Comparison of ENCODE assay signal across 8 cellular contexts in the genomic region with DNA sequence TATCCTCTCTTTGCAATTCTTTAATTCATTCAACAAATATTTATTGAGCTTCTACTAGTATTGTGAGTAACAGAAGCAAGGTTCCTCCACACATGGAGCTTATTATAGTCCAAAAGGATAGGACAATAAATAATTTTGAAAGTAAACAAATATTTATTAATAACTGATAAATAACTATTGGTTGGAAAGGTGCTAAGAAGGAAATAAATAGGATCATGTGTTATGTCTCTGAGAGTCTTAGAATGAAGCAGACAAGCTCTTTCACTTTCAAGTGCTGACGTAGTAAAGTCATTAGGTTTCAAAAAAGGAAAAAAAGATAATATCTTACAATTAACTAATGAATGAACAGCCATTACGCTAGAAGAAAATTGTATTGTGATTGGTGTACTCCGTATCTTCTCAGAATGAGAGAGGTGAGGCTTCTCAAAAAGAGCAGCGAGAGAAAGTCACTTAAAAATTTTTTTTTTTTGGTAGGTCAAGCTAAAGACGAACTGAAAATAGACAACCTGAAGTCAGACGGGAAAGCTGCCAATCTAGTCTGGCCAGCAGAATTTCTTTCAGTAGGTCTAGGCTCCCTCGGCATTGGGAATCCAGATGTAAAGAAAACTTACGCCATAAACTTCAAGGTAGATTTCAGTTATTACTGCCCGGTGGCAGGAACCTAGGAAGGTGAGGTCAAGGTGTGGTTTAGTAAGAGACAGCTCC. TPM values are rescaled to one million over a fixed set of nuclear protein-coding genes. Genes with fewer than 3 reads are reported as not detected.
DNase-seq lines count a peak whose midpoint lies in the region; ATAC-seq and TF ChIP-seq lines count a peak whose summit lies in the region.

No MANE protein-coding gene starts in this region.

- H3K27ac Mint-ChIP-seq in activated naive CD8-positive, alpha-beta T cell treated with anti-CD3 and anti-CD28 coated beads, Interleukin-2, amount 50 U/mL, for 24 hours, result peak overlapping the region; percentile 98

- no peaks in the 10 kb centered on the region for H3K9me3 Mint-ChIP-seq in activated naive CD8-positive, alpha-beta T cell treated with anti-CD3 and anti-CD28 coated beads, Interleukin-2, amount 50 U/mL, for 24 hours

- DNase-seq in activated naive CD8-positive, alpha-beta T cell treated with anti-CD3 and anti-CD28 coated beads, Interleukin-2, amount 50 U/mL, for 24 hours, result no peak
- DNase-seq in left lung, result no peak
- DNase-seq in upper lobe of left lung, result no peak
- DNase-seq in SHP77 (lab: John Stamatoyannopoulos, UW), result no peak
- DNase-seq in A172 (ENCODE audit: low spot score), result no peak

- no peak for TF ChIP-seq POLR2A in upper lobe of left lung (IDR thresholded peaks at IDR 0.05)

- no peak for TF ChIP-seq EP300 in upper lobe of left lung (IDR thresholded peaks at IDR 0.05)

- no peak for TF ChIP-seq CTCF in left lung (IDR thresholded peaks at IDR 0.05)
- TF ChIP-seq CTCF in upper lobe of left lung (IDR thresholded peaks at IDR 0.05), result no peak

- peak overlapping the region; percentile 93 to 98 for H3K27ac ChIP-seq in left lung
- H3K27ac ChIP-seq in upper lobe of left lung, result peak overlapping the region; percentile 93 to 98 (median 96)

- intact Hi-C loops in left lung (cut with DNase I), result no loop called here

- H3K27me3 ChIP-seq in left lung (no peaks in the 10 kb centered on the region), upper lobe of left lung (no peaks in the 10 kb centered on the region)

- H3K9me3 ChIP-seq in left lung (no peaks in the 10 kb centered on the region), upper lobe of left lung (no peaks in the 10 kb centered on the region)

- H3K36me3 Mint-ChIP-seq in activated naive CD8-positive, alpha-beta T cell treated with anti-CD3 and anti-CD28 coated beads, Interleukin-2, amount 50 U/mL, for 24 hours (ENCODE audit: low read depth), result peaks cover 19% of the 10 kb centered on the region

- H3K4me1 Mint-ChIP-seq in activated naive CD8-positive, alpha-beta T cell treated with anti-CD3 and anti-CD28 coated beads, Interleukin-2, amount 50 U/mL, for 24 hours, result peaks cover 33% of the 10 kb centered on the region

- H3K4me3 ChIP-seq in GM08714 (ENCODE audit: low read length) (peak overlapping the region; percentile 82), left lung (peak overlapping the region; percentile 80 to 96), upper lobe of left lung (peak overlapping the region; percentile 63 to 94 (median 82))

- ATAC-seq in HG03066 (IDR thresholded peaks at IDR 0.05; ENCODE audit: low read depth, unreplicated experiment) (peak; percentile 1), left lung (no peak), upper lobe of left lung (ENCODE audit: low FRiP score in 2 of 2) (no peak), GM21360 (IDR thresholded peaks at IDR 0.05; ENCODE audit: unreplicated experiment) (no peak)
- no peak for ATAC-seq in activated naive CD8-positive, alpha-beta T cell treated with anti-CD3 and anti-CD28 coated beads, Interleukin-2, amount 50 U/mL, for 24 hours

- 4 to 7% methylated on average over 9 of the region's 9 CpGs for WGBS in upper lobe of left lung, 2 donors

- H3K4me3 Mint-ChIP-seq in activated naive CD8-positive, alpha-beta T cell treated with anti-CD3 and anti-CD28 coated beads, Interleukin-2, amount 50 U/mL, for 24 hours, result peak overlapping the region; percentile 97

- H3K4me1 ChIP-seq in left lung (peaks cover 14 to 34% of the 10 kb centered on the region in 2 donors), upper lobe of left lung (peaks cover 27 to 33% (median 31%) of the 10 kb centered on the region in 4 donors)

- no peaks in the 10 kb centered on the region for H3K27me3 Mint-ChIP-seq in activated naive CD8-positive, alpha-beta T cell treated with anti-CD3 and anti-CD28 coated beads, Interleukin-2, amount 50 U/mL, for 24 hours

- H3K36me3 ChIP-seq in left lung (no peaks in the 10 kb centered on the region), upper lobe of left lung (no peaks in the 10 kb centered on the region)

RNA-seq across cellular contexts. Expression of gene LEMD3, which starts 0.6 kb away (rescaled TPM):
- total RNA-seq in left lung (10 to 100 TPM; 26.5 to 35.4 TPM), upper lobe of left lung (10 to 100 TPM; 30.3 to 94.3 (median 49.3) TPM)
- 17.8 and 18.3 TPM in 2 replicates for total RNA-seq in A172 (2014; rRNA removed; shearing (Covaris generic))

RNA-seq across cellular contexts. Expression of gene WIF1, which starts 47.7 kb away (rescaled TPM):
- total RNA-seq in left lung (10 to 100 TPM; 42.5 to 78.1 TPM), upper lobe of left lung (100 to 1,000 TPM in 2 of 6 donors, 10 to 100 TPM in 4; 32.6 to 250 (median 64.4) TPM)
- not detected in 2 replicates for total RNA-seq in A172 (2014; rRNA removed; shearing (Covaris generic))

Comparison
In these comparisons a context has a peak if more than half of its experiments do, and no peak if none do; other contexts are left out.
1. RNA of gene WIF1, which starts 47.7 kb away (total RNA-seq): 42.5 to 78.1 TPM in left lung and 32.6 to 250 TPM in upper lobe of left lung; not detected in A172; every median in the first group is over 10 times any median in the second.
2. Peak in every context shown above with its lines, with median percentiles within 50 percentile points of each other: H3K4me3 ChIP-seq.